Comparison of ENCODE assay signal across 11 cellular contexts in the genomic region with DNA sequence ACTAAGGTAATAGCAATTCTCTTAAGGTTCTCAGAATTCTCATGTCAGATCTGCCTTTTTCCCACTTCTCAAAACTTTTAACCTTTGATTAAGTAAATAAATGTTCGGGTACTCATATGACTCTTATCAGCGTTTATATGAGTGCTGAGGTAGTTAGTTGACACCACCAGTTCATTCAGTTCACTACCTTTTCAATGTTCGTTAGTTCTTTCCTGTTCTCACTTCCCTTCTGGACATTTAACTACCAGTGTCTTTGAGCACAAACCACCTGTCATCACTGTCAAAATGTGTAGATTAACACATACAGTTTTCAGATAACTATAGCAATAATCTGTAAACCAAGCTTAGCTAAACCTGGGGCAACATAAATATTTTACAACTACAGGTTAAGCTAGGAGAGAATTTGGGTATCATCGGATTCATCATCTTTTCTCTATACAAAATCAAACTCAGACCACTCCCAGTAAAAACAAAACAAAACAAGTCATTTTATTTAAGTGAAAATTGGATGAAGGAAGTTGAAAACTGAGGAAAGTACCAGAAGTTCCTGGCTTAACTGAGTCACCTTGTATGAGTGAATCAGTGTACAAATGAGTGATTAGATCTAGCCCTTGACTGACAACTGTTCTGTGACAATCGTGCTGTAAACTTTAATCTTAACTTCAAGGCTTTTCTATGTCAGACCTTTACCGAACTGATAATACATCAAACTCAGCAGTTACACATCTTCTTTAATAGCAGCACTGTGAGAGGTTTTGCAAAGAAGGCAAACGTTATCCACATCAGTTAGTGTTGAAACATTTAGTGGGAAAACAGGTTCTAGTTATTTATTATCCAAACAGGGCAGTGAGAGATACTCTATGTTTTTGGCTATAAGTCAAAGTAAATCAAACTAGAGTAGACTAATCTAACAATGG. TPM values are rescaled to one million over a fixed set of nuclear protein-coding genes. Genes with fewer than 3 reads are reported as not detected.
DNase-seq lines count a peak whose midpoint lies in the region; ATAC-seq, FAIRE-seq and TF ChIP-seq lines count a peak whose summit lies in the region.
"Had no signal": no experiment of that assay in that cellular context is flagged by ENCODE, and none has a peak within 500 bp of the region (broad histone marks: within the 10 kb centered on the region; RNA-seq: fewer than 3 reads in every experiment).

No MANE protein-coding gene starts in this region.

- 49 to 60% (median 51%) methylated on average over 7 of the region's 7 CpGs for WGBS in spleen, 5 donors

- intact Hi-C loops in left colon (cut with DNase I, micrococcal nuclease) = no loop called here
- intact Hi-C loops in spleen (cut with DNase I; ENCODE audit: low total_unique reads) = no loop called here

- FAIRE-seq in H54 (lab: Jason Lieb, UNC) = no peak

- H3K36me3 ChIP-seq in spleen = no peaks in the 10 kb centered on the region

- H3K4me1 ChIP-seq in spleen = no peaks in the 10 kb centered on the region

- no peak for TF ChIP-seq CTCF in spleen (IDR thresholded peaks at IDR 0.05 in 8 of 11, conservative IDR thresholded peaks at IDR 0.05 in 3 of 11)

- peaks cover 0 to 19% (median 0%) of the 10 kb centered on the region in 7 donors for H3K27me3 ChIP-seq in spleen (replicated peaks in 1 of 7)

- H3K4me3 ChIP-seq in spleen = no peak overlapping the region

- peak; percentile 94 for ATAC-seq in GM18505 (IDR thresholded peaks at IDR 0.05; ENCODE audit: unreplicated experiment)
- peak; percentile 88 for ATAC-seq in GM21447 (IDR thresholded peaks at IDR 0.05; ENCODE audit: unreplicated experiment)
- ATAC-seq in HG03378 (IDR thresholded peaks at IDR 0.05; ENCODE audit: unreplicated experiment) = peak; percentile 93
- ATAC-seq in left colon = peak; percentile 74
- ATAC-seq: effector memory CD8-positive, alpha-beta T cell had no signal

- no peak for DNase-seq in left colon
- DNase-seq in DMS79 treated with DMSO at 0.1 percent for 48 hours (lab: John Stamatoyannopoulos, UW) = no peak
- no peak for DNase-seq in spleen
- no peak for DNase-seq in NCI-H1436 treated with DMSO at 0.1 percent for 48 hours (lab: John Stamatoyannopoulos, UW)
- no peak for DNase-seq in H54 (ENCODE audit: insufficient read length, low spot score)
- DNase-seq: activated CD4-positive, alpha-beta T cell treated with anti-CD3 and anti-CD28 coated beads for 4 hours; effector memory CD8-positive, alpha-beta T cell; NCI-H2227 treated with DMSO at 0.1 percent for 48 hours had no signal

- no peak for TF ChIP-seq POLR2A in GM18505 (IDR thresholded peaks at IDR 0.05; ENCODE audit: borderline replicate concordance, extremely low read depth, insufficient read depth, insufficient read length)
- TF ChIP-seq POLR2A in spleen (IDR thresholded peaks at IDR 0.05) = no peak
- no peak for TF ChIP-seq POLR2A in H54 (IDR thresholded peaks at IDR 0.05; ENCODE audit: low read depth, low read length)

- H3K9me3 ChIP-seq in spleen = no peaks in the 10 kb centered on the region

- H3K27ac ChIP-seq in spleen = no peak overlapping the region

RNA-seq across cellular contexts. Expression of a gene that starts 41.9 kb away (rescaled TPM):
- total RNA-seq in left colon = 10 to 100 TPM; 11.6 to 23.7 TPM
- not detected for total RNA-seq in spleen
- not detected for polyA plus RNA-seq in spleen

Comparison
In these comparisons a context has a peak if more than half of its experiments do, and no peak if none do; other contexts are left out.
1. RNA of a gene that starts 41.9 kb away (total RNA-seq): 11.6 to 23.7 TPM in left colon; not detected in spleen; every median in the first group is over 10 times any median in the second.
2. Peak in every context shown above with its lines, with median percentiles within 50 percentile points of each other: ATAC-seq.